Comparison of ENCODE assay signal across 1 cellular context in genomic region chr11:82521427-82521826, GRCh38.
TF ChIP-seq lines count a peak whose summit lies in the region.

No MANE protein-coding gene starts in this region.

TF ChIP-seq in GM23338, 12 proteins besides CTCF, POLR2A, EP300 and RAD21 (continued from another document):
- TF ChIP-seq, protein P1, sequence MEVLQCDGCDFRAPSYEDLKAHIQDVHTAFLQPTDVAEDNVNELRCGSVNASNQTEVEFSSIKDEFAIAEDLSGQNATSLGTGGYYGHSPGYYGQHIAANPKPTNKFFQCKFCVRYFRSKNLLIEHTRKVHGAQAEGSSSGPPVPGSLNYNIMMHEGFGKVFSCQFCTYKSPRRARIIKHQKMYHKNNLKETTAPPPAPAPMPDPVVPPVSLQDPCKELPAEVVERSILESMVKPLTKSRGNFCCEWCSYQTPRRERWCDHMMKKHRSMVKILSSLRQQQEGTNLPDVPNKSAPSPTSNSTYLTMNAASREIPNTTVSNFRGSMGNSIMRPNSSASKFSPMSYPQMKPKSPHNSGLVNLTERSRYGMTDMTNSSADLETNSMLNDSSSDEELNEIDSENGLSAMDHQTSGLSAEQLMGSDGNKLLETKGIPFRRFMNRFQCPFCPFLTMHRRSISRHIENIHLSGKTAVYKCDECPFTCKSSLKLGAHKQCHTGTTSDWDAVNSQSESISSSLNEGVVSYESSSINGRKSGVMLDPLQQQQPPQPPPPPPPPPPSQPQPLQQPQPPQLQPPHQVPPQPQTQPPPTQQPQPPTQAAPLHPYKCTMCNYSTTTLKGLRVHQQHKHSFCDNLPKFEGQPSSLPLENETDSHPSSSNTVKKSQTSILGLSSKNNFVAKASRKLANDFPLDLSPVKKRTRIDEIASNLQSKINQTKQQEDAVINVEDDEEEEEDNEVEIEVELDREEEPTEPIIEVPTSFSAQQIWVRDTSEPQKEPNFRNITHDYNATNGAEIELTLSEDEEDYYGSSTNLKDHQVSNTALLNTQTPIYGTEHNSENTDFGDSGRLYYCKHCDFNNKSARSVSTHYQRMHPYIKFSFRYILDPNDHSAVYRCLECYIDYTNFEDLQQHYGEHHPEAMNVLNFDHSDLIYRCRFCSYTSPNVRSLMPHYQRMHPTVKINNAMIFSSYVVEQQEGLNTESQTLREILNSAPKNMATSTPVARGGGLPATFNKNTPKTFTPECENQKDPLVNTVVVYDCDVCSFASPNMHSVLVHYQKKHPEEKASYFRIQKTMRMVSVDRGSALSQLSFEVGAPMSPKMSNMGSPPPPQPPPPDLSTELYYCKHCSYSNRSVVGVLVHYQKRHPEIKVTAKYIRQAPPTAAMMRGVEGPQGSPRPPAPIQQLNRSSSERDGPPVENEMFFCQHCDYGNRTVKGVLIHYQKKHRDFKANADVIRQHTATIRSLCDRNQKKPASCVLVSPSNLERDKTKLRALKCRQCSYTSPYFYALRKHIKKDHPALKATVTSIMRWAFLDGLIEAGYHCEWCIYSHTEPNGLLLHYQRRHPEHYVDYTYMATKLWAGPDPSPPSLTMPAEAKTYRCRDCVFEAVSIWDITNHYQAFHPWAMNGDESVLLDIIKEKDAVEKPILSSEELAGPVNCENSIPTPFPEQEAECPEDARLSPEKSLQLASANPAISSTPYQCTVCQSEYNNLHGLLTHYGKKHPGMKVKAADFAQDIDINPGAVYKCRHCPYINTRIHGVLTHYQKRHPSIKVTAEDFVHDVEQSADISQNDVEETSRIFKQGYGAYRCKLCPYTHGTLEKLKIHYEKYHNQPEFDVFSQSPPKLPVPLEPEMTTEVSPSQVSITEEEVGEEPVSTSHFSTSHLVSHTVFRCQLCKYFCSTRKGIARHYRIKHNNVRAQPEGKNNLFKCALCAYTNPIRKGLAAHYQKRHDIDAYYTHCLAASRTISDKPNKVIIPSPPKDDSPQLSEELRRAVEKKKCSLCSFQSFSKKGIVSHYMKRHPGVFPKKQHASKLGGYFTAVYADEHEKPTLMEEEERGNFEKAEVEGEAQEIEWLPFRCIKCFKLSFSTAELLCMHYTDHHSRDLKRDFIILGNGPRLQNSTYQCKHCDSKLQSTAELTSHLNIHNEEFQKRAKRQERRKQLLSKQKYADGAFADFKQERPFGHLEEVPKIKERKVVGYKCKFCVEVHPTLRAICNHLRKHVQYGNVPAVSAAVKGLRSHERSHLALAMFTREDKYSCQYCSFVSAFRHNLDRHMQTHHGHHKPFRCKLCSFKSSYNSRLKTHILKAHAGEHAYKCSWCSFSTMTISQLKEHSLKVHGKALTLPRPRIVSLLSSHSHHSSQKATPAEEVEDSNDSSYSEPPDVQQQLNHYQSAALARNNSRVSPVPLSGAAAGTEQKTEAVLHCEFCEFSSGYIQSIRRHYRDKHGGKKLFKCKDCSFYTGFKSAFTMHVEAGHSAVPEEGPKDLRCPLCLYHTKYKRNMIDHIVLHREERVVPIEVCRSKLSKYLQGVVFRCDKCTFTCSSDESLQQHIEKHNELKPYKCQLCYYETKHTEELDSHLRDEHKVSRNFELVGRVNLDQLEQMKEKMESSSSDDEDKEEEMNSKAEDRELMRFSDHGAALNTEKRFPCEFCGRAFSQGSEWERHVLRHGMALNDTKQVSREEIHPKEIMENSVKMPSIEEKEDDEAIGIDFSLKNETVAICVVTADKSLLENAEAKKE (CRISPR knock-in tag; IDR thresholded peaks at IDR 0.05), result no peak
